In the genomic region with DNA sequence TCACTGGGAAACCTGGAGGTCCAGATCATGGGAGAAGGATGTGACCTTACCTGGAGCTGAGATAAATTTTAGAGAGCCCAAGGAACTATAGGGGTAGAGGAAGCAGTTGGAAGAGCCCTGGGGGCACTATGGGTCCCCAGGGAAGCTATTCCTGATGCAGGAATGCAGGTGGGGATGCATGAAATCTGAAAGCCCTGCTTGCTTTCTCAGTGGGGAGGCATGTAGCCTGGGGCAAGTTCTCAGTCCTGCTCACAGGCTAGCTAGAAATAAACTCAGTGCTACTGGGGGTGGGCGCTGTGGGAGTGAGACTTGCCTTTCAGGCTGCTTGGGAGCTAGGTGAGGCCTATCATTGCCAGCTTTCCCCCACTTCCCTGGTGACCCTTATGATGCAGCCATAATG, we compare ENCODE assay signal across 25 cellular contexts.
"Had no signal": no experiment of that assay in that cellular context is flagged by ENCODE, and none has a peak within 500 bp of the region (broad histone marks: within the 10 kb centered on the region; RNA-seq: fewer than 3 reads in every experiment).

No MANE protein-coding gene starts in this region.

- H3K4me3 ChIP-seq: hepatocyte, lung, sigmoid colon, smooth muscle cell, stomach, suprapubic skin, tibial nerve had no signal

- H3K4me3 Mint-ChIP-seq: activated T-cell treated with anti-CD3 and anti-CD28 coated beads, Interleukin-2, amount 50 U/mL, for 24 hours; activated T-helper 17 cell treated with anti-CD3 and anti-CD28 coated beads, Interleukin-2, amount 50 U/mL, for 72 hours; natural killer cell; stimulated activated memory B cell treated with anti-CD40 and anti-IgM and Interleukin-4, amounts not matched to agents 10 μg/mL and 1 μg/mL and 100 μg/mL, for 72 hours had no signal

- H3K36me3 Mint-ChIP-seq: activated naive CD4-positive, alpha-beta T cell treated with anti-CD3 and anti-CD28 coated beads, Interleukin-2, amount 50 U/mL, for 72 hours; natural killer cell; stimulated activated memory B cell treated with anti-CD40 and anti-IgM and Interleukin-4, amounts not matched to agents 10 μg/mL and 1 μg/mL and 100 μg/mL, for 72 hours had no signal

- H3K79me2 ChIP-seq: hepatocyte had no signal

- H3K4me1 ChIP-seq: sigmoid colon, stomach, suprapubic skin, tibial nerve had no signal

- H3K27ac ChIP-seq: hepatocyte, sigmoid colon, stomach, suprapubic skin, tibial nerve had no signal

- H3K27me3 Mint-ChIP-seq: activated T-cell treated with anti-CD3 and anti-CD28 coated beads, Interleukin-2, amount 50 U/mL, for 24 hours; activated T-helper 17 cell treated with anti-CD3 and anti-CD28 coated beads, Interleukin-2, amount 50 U/mL, for 72 hours; progenitor cell of endocrine pancreas; stimulated activated memory B cell treated with anti-CD40 and anti-IgM and Interleukin-4, amounts not matched to agents 10 μg/mL and 1 μg/mL and 100 μg/mL, for 72 hours had no signal

- H3K27me3 ChIP-seq: hepatocyte, sigmoid colon, stomach, suprapubic skin, tibial nerve had no signal

- H3K27ac Mint-ChIP-seq: activated naive CD4-positive, alpha-beta T cell treated with anti-CD3 and anti-CD28 coated beads, Interleukin-2, amount 50 U/mL, for 72 hours; activated T-cell treated with anti-CD3 and anti-CD28 coated beads, Interleukin-2, amount 50 U/mL, for 24 hours; activated T-helper 17 cell treated with anti-CD3 and anti-CD28 coated beads, Interleukin-2, amount 50 U/mL, for 72 hours; natural killer cell; progenitor cell of endocrine pancreas; stimulated activated memory B cell treated with anti-CD40 and anti-IgM and Interleukin-4, amounts not matched to agents 10 μg/mL and 1 μg/mL and 100 μg/mL, for 72 hours had no signal

- H3K4me2 ChIP-seq: hepatocyte, smooth muscle cell had no signal

- H3K4me1 Mint-ChIP-seq: activated T-helper 17 cell treated with anti-CD3 and anti-CD28 coated beads, Interleukin-2, amount 50 U/mL, for 72 hours; natural killer cell; stimulated activated memory B cell treated with anti-CD40 and anti-IgM and Interleukin-4, amounts not matched to agents 10 μg/mL and 1 μg/mL and 100 μg/mL, for 72 hours had no signal

- ATAC-seq: activated naive CD4-positive, alpha-beta T cell treated with anti-CD3 and anti-CD28 coated beads, Interleukin-2, amount 50 U/mL, for 72 hours; activated T-helper 17 cell treated with anti-CD3 and anti-CD28 coated beads, Interleukin-2, amount 50 U/mL, for 72 hours; esophagus mucosa; left lobe of liver; natural killer cell; stimulated activated memory B cell treated with anti-CD40 and anti-IgM and Interleukin-4, amounts not matched to agents 10 μg/mL and 1 μg/mL and 100 μg/mL, for 72 hours had no signal

- DNase-seq: activated CD4-positive, alpha-beta T cell treated with anti-CD3 and anti-CD28 coated beads, Interleukin-2, amount 50 U/mL, for 4 hours; activated CD8-positive, alpha-beta memory T cell treated with anti-CD3 and anti-CD28 coated beads for 24 hours; activated CD8-positive, alpha-beta memory T cell treated with anti-CD3 and anti-CD28 coated beads, Interleukin-2, amount 50 U/mL, for 4 hours; activated T-cell treated with anti-CD3 and anti-CD28 coated beads, Interleukin-2, amount 50 U/mL, for 24 hours; central memory CD4-positive, alpha-beta T cell; effector memory CD4-positive, alpha-beta T cell; foreskin melanocyte; glutamatergic neuron; natural killer cell; retina; sigmoid colon; stimulated activated CD4-positive, alpha-beta T cell treated with anti-CD3 and anti-CD28 coated beads, Interleukin-15, amount 100 ng/mL, for 24 hours; stomach; T-helper 9 cell had no signal

- H2AFZ ChIP-seq: hepatocyte had no signal

- H3K36me3 ChIP-seq: sigmoid colon, stomach, suprapubic skin, tibial nerve had no signal

- H3K9me3 ChIP-seq: sigmoid colon, stomach, suprapubic skin had no signal
